ENCODE assay signal across 1 cellular context in the genomic region with DNA sequence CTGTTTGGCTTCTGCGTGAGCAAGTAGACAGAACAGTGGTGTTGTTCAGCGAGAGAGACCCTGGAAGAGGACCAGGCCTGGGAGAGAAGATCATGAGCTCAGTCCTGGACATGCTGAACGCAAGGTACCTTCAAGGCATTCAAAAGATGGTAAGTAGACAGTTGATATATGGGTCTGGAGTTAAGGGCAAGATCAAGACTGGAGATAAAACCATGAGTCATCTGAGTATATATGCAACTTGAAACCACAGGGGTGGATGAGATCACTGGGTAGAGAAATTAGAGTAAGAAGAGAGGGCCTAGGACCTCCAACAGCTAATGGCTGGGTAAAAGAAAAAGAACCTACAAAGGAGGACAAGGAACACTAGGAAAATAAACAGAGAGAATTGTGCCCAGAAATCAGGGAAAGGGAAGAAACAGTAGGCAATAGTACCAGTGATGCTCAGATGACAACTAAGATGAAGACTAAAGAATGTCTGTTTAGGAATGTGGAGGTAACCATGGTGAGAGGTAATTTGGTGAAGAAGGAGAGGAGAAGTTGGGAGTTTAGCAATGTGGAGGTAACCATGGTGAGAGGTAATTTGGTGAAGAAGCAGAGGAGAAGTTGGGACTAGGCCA.
TF ChIP-seq lines count a peak whose summit lies in the region.

No MANE protein-coding gene starts in this region.

TF ChIP-seq in SK-N-SH, 30 proteins besides CTCF, POLR2A, EP300 and RAD21 (continued from another document):
- TF ChIP-seq, protein P1, sequence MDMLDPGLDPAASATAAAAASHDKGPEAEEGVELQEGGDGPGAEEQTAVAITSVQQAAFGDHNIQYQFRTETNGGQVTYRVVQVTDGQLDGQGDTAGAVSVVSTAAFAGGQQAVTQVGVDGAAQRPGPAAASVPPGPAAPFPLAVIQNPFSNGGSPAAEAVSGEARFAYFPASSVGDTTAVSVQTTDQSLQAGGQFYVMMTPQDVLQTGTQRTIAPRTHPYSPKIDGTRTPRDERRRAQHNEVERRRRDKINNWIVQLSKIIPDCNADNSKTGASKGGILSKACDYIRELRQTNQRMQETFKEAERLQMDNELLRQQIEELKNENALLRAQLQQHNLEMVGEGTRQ (IDR thresholded peaks at IDR 0.05; ENCODE audit: borderline replicate concordance, low read depth, low read length) = no peak
- peak; percentile 100 for TF ChIP-seq JUND (IDR thresholded peaks at IDR 0.05)
- TF ChIP-seq, protein P2, sequence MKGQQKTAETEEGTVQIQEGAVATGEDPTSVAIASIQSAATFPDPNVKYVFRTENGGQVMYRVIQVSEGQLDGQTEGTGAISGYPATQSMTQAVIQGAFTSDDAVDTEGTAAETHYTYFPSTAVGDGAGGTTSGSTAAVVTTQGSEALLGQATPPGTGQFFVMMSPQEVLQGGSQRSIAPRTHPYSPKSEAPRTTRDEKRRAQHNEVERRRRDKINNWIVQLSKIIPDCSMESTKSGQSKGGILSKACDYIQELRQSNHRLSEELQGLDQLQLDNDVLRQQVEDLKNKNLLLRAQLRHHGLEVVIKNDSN (IDR thresholded peaks at IDR 0.05; ENCODE audit: borderline replicate concordance, low read depth) = no peak
- TF ChIP-seq SIN3A (IDR thresholded peaks at IDR 0.05; ENCODE audit: borderline replicate concordance, low read depth, low read length) = peak; percentile 27; the same call in 1 of the 2 replicates
- TF ChIP-seq FOXM1 (IDR thresholded peaks at IDR 0.05; ENCODE audit: low read depth) = peak; percentile 89
- TF ChIP-seq RXRA (IDR thresholded peaks at IDR 0.05; ENCODE audit: borderline replicate concordance, low read depth) = peak; percentile 82
- peak; percentile 87 for TF ChIP-seq POLR2AphosphoS5 (IDR thresholded peaks at IDR 0.05; ENCODE audit: low read depth, low read length)
- TF ChIP-seq FOSL2 (IDR thresholded peaks at IDR 0.05; ENCODE audit: borderline replicate concordance, low read depth) = peak; percentile 99
- no peak for TF ChIP-seq RFX5 (IDR thresholded peaks at IDR 0.05; ENCODE audit: low read length)
- TF ChIP-seq MXI1 (IDR thresholded peaks at IDR 0.05; ENCODE audit: low read depth, low read length) = no peak
- peak; percentile 96 for TF ChIP-seq TCF12 (IDR thresholded peaks at IDR 0.05)
- TF ChIP-seq, protein P3, sequence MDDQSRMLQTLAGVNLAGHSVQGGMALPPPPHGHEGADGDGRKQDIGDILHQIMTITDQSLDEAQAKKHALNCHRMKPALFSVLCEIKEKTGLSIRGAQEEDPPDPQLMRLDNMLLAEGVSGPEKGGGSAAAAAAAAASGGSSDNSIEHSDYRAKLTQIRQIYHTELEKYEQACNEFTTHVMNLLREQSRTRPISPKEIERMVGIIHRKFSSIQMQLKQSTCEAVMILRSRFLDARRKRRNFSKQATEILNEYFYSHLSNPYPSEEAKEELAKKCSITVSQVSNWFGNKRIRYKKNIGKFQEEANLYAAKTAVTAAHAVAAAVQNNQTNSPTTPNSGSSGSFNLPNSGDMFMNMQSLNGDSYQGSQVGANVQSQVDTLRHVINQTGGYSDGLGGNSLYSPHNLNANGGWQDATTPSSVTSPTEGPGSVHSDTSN (IDR thresholded peaks at IDR 0.05) = peak; percentile 98
- TF ChIP-seq, protein P4, sequence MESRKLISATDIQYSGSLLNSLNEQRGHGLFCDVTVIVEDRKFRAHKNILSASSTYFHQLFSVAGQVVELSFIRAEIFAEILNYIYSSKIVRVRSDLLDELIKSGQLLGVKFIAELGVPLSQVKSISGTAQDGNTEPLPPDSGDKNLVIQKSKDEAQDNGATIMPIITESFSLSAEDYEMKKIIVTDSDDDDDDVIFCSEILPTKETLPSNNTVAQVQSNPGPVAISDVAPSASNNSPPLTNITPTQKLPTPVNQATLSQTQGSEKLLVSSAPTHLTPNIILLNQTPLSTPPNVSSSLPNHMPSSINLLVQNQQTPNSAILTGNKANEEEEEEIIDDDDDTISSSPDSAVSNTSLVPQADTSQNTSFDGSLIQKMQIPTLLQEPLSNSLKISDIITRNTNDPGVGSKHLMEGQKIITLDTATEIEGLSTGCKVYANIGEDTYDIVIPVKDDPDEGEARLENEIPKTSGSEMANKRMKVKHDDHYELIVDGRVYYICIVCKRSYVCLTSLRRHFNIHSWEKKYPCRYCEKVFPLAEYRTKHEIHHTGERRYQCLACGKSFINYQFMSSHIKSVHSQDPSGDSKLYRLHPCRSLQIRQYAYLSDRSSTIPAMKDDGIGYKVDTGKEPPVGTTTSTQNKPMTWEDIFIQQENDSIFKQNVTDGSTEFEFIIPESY (IDR thresholded peaks at IDR 0.05; ENCODE audit: borderline replicate concordance, low read depth) = peak; percentile 85
- peak; percentile 15; the same call in 1 of the 2 replicates for TF ChIP-seq TAF1 (IDR thresholded peaks at IDR 0.05; ENCODE audit: borderline replicate concordance, low read depth, low read length)
- TF ChIP-seq, protein P5, sequence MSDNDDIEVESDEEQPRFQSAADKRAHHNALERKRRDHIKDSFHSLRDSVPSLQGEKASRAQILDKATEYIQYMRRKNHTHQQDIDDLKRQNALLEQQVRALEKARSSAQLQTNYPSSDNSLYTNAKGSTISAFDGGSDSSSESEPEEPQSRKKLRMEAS (IDR thresholded peaks at IDR 0.05; ENCODE audit: low read depth) = peak; percentile 68
- TF ChIP-seq TEAD4 (IDR thresholded peaks at IDR 0.05; ENCODE audit: borderline replicate concordance, insufficient read depth) = peak; percentile 94
- no peak for TF ChIP-seq NRF1 (IDR thresholded peaks at IDR 0.05; ENCODE audit: low read depth, low read length)
- peak; percentile 94 for TF ChIP-seq NFIC (IDR thresholded peaks at IDR 0.05; ENCODE audit: borderline replicate concordance)
